1 cellular context compared by ENCODE assay signal in the genomic region with DNA sequence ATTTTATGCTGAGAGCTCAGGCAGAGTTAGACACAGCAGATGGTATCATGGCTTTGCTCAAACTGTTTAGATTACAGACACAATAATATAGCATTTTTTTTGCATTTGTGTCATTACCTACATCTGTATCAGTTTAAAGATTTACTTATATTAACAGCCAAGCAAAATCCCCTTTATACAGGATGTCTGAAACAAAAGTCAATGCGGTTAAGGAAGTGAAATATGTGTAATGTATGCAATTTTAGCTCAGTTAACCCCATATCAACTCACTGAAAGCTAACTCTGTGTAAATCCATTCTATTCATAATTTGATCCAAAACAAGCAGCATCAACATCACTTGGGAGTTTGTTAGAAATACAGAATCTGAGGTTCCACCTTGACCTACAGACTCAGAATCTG.
TF ChIP-seq lines count a peak whose summit lies in the region.

No MANE protein-coding gene starts in this region.

TF ChIP-seq in H1, 55 proteins besides CTCF, POLR2A, EP300 and RAD21 (continued from another document):
- TF ChIP-seq CHD7 (IDR thresholded peaks at IDR 0.05; ENCODE audit: insufficient replicate concordance, low read length) (no peak), RFX5 (IDR thresholded peaks at IDR 0.05; ENCODE audit: borderline replicate concordance, low read depth, low read length) (no peak), GABPA (IDR thresholded peaks at IDR 0.05; ENCODE audit: borderline replicate concordance, insufficient read depth, low read length) (no peak), TAF7 (optimal IDR thresholded peaks at IDR 0.05; ENCODE audit: borderline replicate concordance, low read depth, low read length) (no peak), TBP (IDR thresholded peaks at IDR 0.05; ENCODE audit: low read depth, low read length) (no peak), TAF1 (IDR thresholded peaks at IDR 0.05; ENCODE audit: low read depth, low read length) (no peak)
